ENCODE assay signal across 8 cellular contexts in genomic region chr13:46667687-46668281, GRCh38.
DNase-seq lines count a peak whose midpoint lies in the region; ATAC-seq lines count a peak whose summit lies in the region.

No MANE protein-coding gene starts in this region.

- intact Hi-C loops in posterior cingulate gyrus (cut with DNase I), result loop anchor here (10.0 kb wide), 1 partner anchor 103 kb away; no protein-coding TSS in a partner anchor

- H3K27ac Mint-ChIP-seq in activated CD4-positive, alpha-beta memory T cell treated with anti-CD3 and anti-CD28 coated beads, Interleukin-2, amount 10 ng/mL, durations not matched to agents 7 days and 5 days, result peak overlapping the region; percentile 83
- peak overlapping the region; percentile 72 to 96 (median 86) for H3K27ac Mint-ChIP-seq in naive thymus-derived CD8-positive, alpha-beta T cell

- CTCF ChIA-PET in activated CD4-positive, alpha-beta memory T cell treated with anti-CD3 and anti-CD28 coated beads, Interleukin-2, amount 10 ng/mL, durations not matched to agents 7 days and 5 days (lab: Charles Lee), result no interaction called here

- ATAC-seq in GM18858 (IDR thresholded peaks at IDR 0.05; ENCODE audit: unreplicated experiment) (peak; percentile 53), HG02798 (IDR thresholded peaks at IDR 0.05; ENCODE audit: poor library complexity, unreplicated experiment) (peak; percentile 68)
- peak; percentile 71 to 79 for ATAC-seq in naive thymus-derived CD8-positive, alpha-beta T cell

- POLR2A ChIA-PET in activated CD4-positive, alpha-beta memory T cell treated with anti-CD3 and anti-CD28 coated beads, Interleukin-2, amount 10 ng/mL, durations not matched to agents 7 days and 5 days (lab: Charles Lee), result interaction anchor here (1.3 to 1.9 kb wide), 2 partner anchors 11 to 13 kb away, joined by 4 to 8 read pairs; no protein-coding TSS in a partner anchor
- POLR2A ChIA-PET in naive thymus-derived CD8-positive, alpha-beta T cell (lab: Charles Lee), result interaction anchor here (0.5 kb wide), 1 partner anchor 8 kb away, joined by 3 read pairs; no protein-coding TSS in a partner anchor

- no peak for DNase-seq in activated CD4-positive, alpha-beta memory T cell treated with anti-CD3 and anti-CD28 coated beads, Interleukin-2, amount 10 ng/mL, durations not matched to agents 7 days and 5 days
- peak in 4 of 10 donors; percentile 23 to 71 (median 49) for DNase-seq in naive thymus-derived CD8-positive, alpha-beta T cell
- DNase-seq in posterior cingulate gyrus (no peak), occipital lobe (lab: John Stamatoyannopoulos, UW) (no peak), DMS 273 treated with DMSO at 0.1 percent for 48 hours (lab: John Stamatoyannopoulos, UW) (no peak)
- no peak for DNase-seq in stimulated activated CD4-positive, alpha-beta T cell treated with anti-CD3 and anti-CD28 coated beads, Interleukin-15, amount 100 ng/mL, for 24 hours

- peaks cover 14% of the 10 kb centered on the region for H3K36me3 Mint-ChIP-seq in activated CD4-positive, alpha-beta memory T cell treated with anti-CD3 and anti-CD28 coated beads, Interleukin-2, amount 10 ng/mL, durations not matched to agents 7 days and 5 days (ENCODE audit: low read depth)
- H3K36me3 Mint-ChIP-seq in naive thymus-derived CD8-positive, alpha-beta T cell, result peaks cover 0 to 17% (median 12%) of the 10 kb centered on the region in 3 donors

- H3K4me3 Mint-ChIP-seq in activated CD4-positive, alpha-beta memory T cell treated with anti-CD3 and anti-CD28 coated beads, Interleukin-2, amount 10 ng/mL, durations not matched to agents 7 days and 5 days, result peak overlapping the region; percentile 70
- peak overlapping the region; percentile 77 to 93 (median 82) for H3K4me3 Mint-ChIP-seq in naive thymus-derived CD8-positive, alpha-beta T cell

- H3K4me1 Mint-ChIP-seq in activated CD4-positive, alpha-beta memory T cell treated with anti-CD3 and anti-CD28 coated beads, Interleukin-2, amount 10 ng/mL, durations not matched to agents 7 days and 5 days, result peaks cover 38% of the 10 kb centered on the region
- peaks cover 30 to 66% (median 55%) of the 10 kb centered on the region in 4 donors for H3K4me1 Mint-ChIP-seq in naive thymus-derived CD8-positive, alpha-beta T cell

- H3K9me3 Mint-ChIP-seq in activated CD4-positive, alpha-beta memory T cell treated with anti-CD3 and anti-CD28 coated beads, Interleukin-2, amount 10 ng/mL, durations not matched to agents 7 days and 5 days, result no peaks in the 10 kb centered on the region
- no peaks in the 10 kb centered on the region for H3K9me3 Mint-ChIP-seq in naive thymus-derived CD8-positive, alpha-beta T cell

- no peaks in the 10 kb centered on the region for H3K27me3 Mint-ChIP-seq in activated CD4-positive, alpha-beta memory T cell treated with anti-CD3 and anti-CD28 coated beads, Interleukin-2, amount 10 ng/mL, durations not matched to agents 7 days and 5 days
- H3K27me3 Mint-ChIP-seq in naive thymus-derived CD8-positive, alpha-beta T cell, result no peaks in the 10 kb centered on the region
